ENCODE assay signal across 13 cellular contexts in the genomic region with DNA sequence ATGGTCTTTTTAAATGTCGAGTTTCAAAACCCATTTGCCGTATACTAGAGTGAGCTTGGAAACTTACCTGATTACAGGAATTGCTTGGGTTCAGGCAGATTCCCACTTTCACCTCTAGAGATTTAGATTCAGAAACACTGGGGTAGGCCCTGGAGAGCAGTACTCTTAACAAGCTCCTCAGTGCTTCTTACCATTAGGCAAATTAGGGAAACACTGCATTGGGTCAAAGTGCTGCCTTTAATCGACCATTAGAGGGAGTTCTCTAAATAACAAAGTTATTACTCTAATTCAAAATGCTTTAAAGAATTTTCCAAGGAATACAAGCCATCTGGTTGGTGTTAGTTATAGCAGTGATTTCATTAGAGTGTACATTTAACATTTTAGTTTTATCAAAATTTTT.
A peak's percentile ranks its signal among the peaks of the same experiment; 100 is the strongest.
DNase-seq lines count a peak whose midpoint lies in the region; ATAC-seq and TF ChIP-seq lines count a peak whose summit lies in the region.
"Had no signal": no experiment of that assay in that cellular context is flagged by ENCODE, and none has a peak within 500 bp of the region (broad histone marks: within the 10 kb centered on the region; RNA-seq: fewer than 3 reads in every experiment).

No MANE protein-coding gene starts in this region.

- TF ChIP-seq POLR2A in breast epithelium (IDR thresholded peaks at IDR 0.05): no peak

- DNase-seq in AG08395 (ENCODE audit: low spot score): peak; percentile 42
- DNase-seq in breast epithelium (ENCODE audit: low spot score in 2 of 2): no peak
- no peak for DNase-seq in left lobe of liver (ENCODE audit: low spot score)
- no peak for DNase-seq in GM20000 (ENCODE audit: low spot score)
- no peak for DNase-seq in central memory CD4-positive, alpha-beta T cell
- no peak for DNase-seq in stimulated activated CD4-positive, alpha-beta T cell treated with anti-CD3 and anti-CD28 coated beads, Interleukin-2, amount 100 ng/mL, for 48 hours
- DNase-seq in HuH-7.5 (ENCODE audit: low spot score): no peak
- DNase-seq: DND-41, NCI-H2029 treated with DMSO at 0.1 percent for 48 hours, T-helper 17 cell had no signal

- H3K4me2 ChIP-seq in KMS-11: no peak overlapping the region

- H3K4me3 ChIP-seq in KMS-11 (IDR thresholded peaks at IDR 0.05; ENCODE audit: insufficient read depth, low read depth, low read length) (no peak overlapping the region), breast epithelium (no peak overlapping the region)

- H4K20me1 ChIP-seq in KMS-11 (ENCODE audit: insufficient read depth): no peaks in the 10 kb centered on the region

- no peak overlapping the region for H2AFZ ChIP-seq in KMS-11 (ENCODE audit: low read depth)

- no peaks in the 10 kb centered on the region for H3K79me2 ChIP-seq in KMS-11 (ENCODE audit: insufficient read depth, low read depth)

- TF ChIP-seq CTCF in KMS-11 (conservative IDR thresholded peaks at IDR 0.05; ENCODE audit: low read depth, low read length) (peak; percentile 28; the same call in 1 of the 2 replicates), breast epithelium (IDR thresholded peaks at IDR 0.05) (peak in 2 of 3 donors; percentile 16 to 45), GM20000 (IDR thresholded peaks at IDR 0.05; ENCODE audit: extremely low read depth, missing control alignments) (no peak)

- no peak overlapping the region for H3K9ac ChIP-seq in KMS-11

- H3K4me1 ChIP-seq in KMS-11 (ENCODE audit: low read depth, poor library complexity, severe bottlenecking) (no peaks in the 10 kb centered on the region), breast epithelium (no peaks in the 10 kb centered on the region)

- peak; percentile 82 for ATAC-seq in left lobe of liver
- ATAC-seq: activated T-helper 17 cell treated with anti-CD3 and anti-CD28 coated beads, Interleukin-2, amount 50 U/mL, for 72 hours; T-helper 17 cell had no signal

- H3K27ac ChIP-seq in KMS-11: no peak overlapping the region
- no peak overlapping the region for H3K27ac ChIP-seq in breast epithelium
- H3K27ac ChIP-seq: neutrophil had no signal

- no peaks in the 10 kb centered on the region for H3K9me3 ChIP-seq in breast epithelium
- H3K9me3 ChIP-seq: neutrophil had no signal

- H3K27me3 ChIP-seq in KMS-11 (ENCODE audit: insufficient read depth, low read depth): no peaks in the 10 kb centered on the region
- H3K27me3 ChIP-seq in breast epithelium: no peaks in the 10 kb centered on the region
- H3K27me3 ChIP-seq: neutrophil had no signal

- intact Hi-C loops in breast epithelium (cut with DNase I; ENCODE audit: low total_unique reads): no loop called here

- no peaks in the 10 kb centered on the region for H3K36me3 ChIP-seq in KMS-11 (ENCODE audit: insufficient read depth)
- H3K36me3 ChIP-seq in breast epithelium: no peaks in the 10 kb centered on the region
- H3K36me3 ChIP-seq: neutrophil had no signal
